In genomic region chr12:103851127-103851526, GRCh38 we compare ENCODE assay signal across 11 cellular contexts. TPM values are rescaled to one million over a fixed set of nuclear protein-coding genes. Genes with fewer than 3 reads are reported as not detected.
A peak's percentile ranks its signal among the peaks of the same experiment; 100 is the strongest.
DNase-seq lines count a peak whose midpoint lies in the region; TF ChIP-seq lines count a peak whose summit lies in the region.
"Had no signal": no experiment of that assay in that cellular context is flagged by ENCODE, and none has a peak within 500 bp of the region (broad histone marks: within the 10 kb centered on the region; RNA-seq: fewer than 3 reads in every experiment).

No MANE protein-coding gene starts in this region.

- peaks cover 54% of the 10 kb centered on the region for H3K4me1 Mint-ChIP-seq in chondrocyte (ENCODE audit: low read depth)
- peaks cover 33% of the 10 kb centered on the region for H3K4me1 Mint-ChIP-seq in neural crest cell
- H3K4me1 Mint-ChIP-seq: activated naive CD4-positive, alpha-beta T cell treated with anti-CD3 and anti-CD28 coated beads, Interleukin-2, amount 50 U/mL, for 24 hours had no signal

- H2AK5ac ChIP-seq in neuronal stem cell (ENCODE audit: low read depth, low read length): no peak overlapping the region

- H3K18ac ChIP-seq in neuronal stem cell (ENCODE audit: low read length): no peak overlapping the region

- H3K27me3 ChIP-seq in SJSA1 (replicated peaks) (no peaks in the 10 kb centered on the region), neuronal stem cell (ENCODE audit: control insufficient read depth in 3 of 3, insufficient read depth in 3 of 3, low read depth in 1 of 3, low read length in 3 of 3) (no peaks in the 10 kb centered on the region)
- H3K27me3 ChIP-seq: upper lobe of left lung had no signal

- H3K27me3 Mint-ChIP-seq in chondrocyte (ENCODE audit: low read depth) (no peaks in the 10 kb centered on the region), neural crest cell (ENCODE audit: low read depth) (no peaks in the 10 kb centered on the region)
- H3K27me3 Mint-ChIP-seq: activated naive CD4-positive, alpha-beta T cell treated with anti-CD3 and anti-CD28 coated beads, Interleukin-2, amount 50 U/mL, for 24 hours had no signal

- no peak overlapping the region for H3K4me2 ChIP-seq in neuronal stem cell (ENCODE audit: insufficient read depth, low read length, poor library complexity, severe bottlenecking)

- H4K91ac ChIP-seq in neuronal stem cell (ENCODE audit: low read depth, low read length, poor library complexity): no peak overlapping the region

- H3K9me3 ChIP-seq in SJSA1 (replicated peaks) (no peaks in the 10 kb centered on the region), neuronal stem cell (replicated peaks in 1 of 2; ENCODE audit: control insufficient read depth in 2 of 2, insufficient read depth in 1 of 2, low read depth in 1 of 2, low read length in 2 of 2) (no peaks in the 10 kb centered on the region)
- H3K9me3 ChIP-seq: upper lobe of left lung had no signal

- H3K9me3 Mint-ChIP-seq in chondrocyte (ENCODE audit: low read depth): no peaks in the 10 kb centered on the region
- H3K9me3 Mint-ChIP-seq in neural crest cell: no peaks in the 10 kb centered on the region
- H3K9me3 Mint-ChIP-seq: activated naive CD4-positive, alpha-beta T cell treated with anti-CD3 and anti-CD28 coated beads, Interleukin-2, amount 50 U/mL, for 24 hours had no signal

- H3K4me1 ChIP-seq in SJSA1 (replicated peaks): peaks cover 44% of the 10 kb centered on the region
- H3K4me1 ChIP-seq in neuronal stem cell (ENCODE audit: control insufficient read depth in 2 of 2, insufficient read depth in 1 of 2, low read depth in 1 of 2, low read length in 2 of 2): peaks cover 8 to 10% of the 10 kb centered on the region in 2 donors
- H3K4me1 ChIP-seq: upper lobe of left lung had no signal

- TF ChIP-seq CTCF in chondrocyte (IDR thresholded peaks at IDR 0.05) (no peak), neural crest cell (conservative IDR thresholded peaks at IDR 0.05) (no peak)

- H3K23ac ChIP-seq in neuronal stem cell (ENCODE audit: low read depth, low read length, poor library complexity): no peak overlapping the region

- no CpG with 5 or more reads among the region's 1 CpG for WGBS in neuronal stem cell (ENCODE audit: extremely low coverage in 2 of 2, insufficient read length in 2 of 2, insufficient replicate concordance in 1 of 2), 2 donors

- H2BK120ac ChIP-seq in neuronal stem cell (ENCODE audit: low read depth, low read length): no peak overlapping the region

- no peaks in the 10 kb centered on the region for H3K79me1 ChIP-seq in neuronal stem cell (ENCODE audit: low read depth, low read length)

- H4K8ac ChIP-seq in neuronal stem cell (ENCODE audit: low read depth, low read length): no peak overlapping the region

- peak overlapping the region; percentile 57 for H3K27ac ChIP-seq in SJSA1
- H3K27ac ChIP-seq in neuronal stem cell (replicated peaks; ENCODE audit: low read length): no peak overlapping the region
- H3K27ac ChIP-seq: upper lobe of left lung had no signal

- H2BK12ac ChIP-seq in neuronal stem cell (ENCODE audit: low read length): no peak overlapping the region

- H3K36me3 ChIP-seq in SJSA1 (no peaks in the 10 kb centered on the region), neuronal stem cell (replicated peaks in 1 of 2; ENCODE audit: control insufficient read depth in 2 of 2, insufficient read depth in 2 of 2, low read length in 2 of 2) (no peaks in the 10 kb centered on the region)
- H3K36me3 ChIP-seq: upper lobe of left lung had no signal

- H2AFZ ChIP-seq in neuronal stem cell (ENCODE audit: low read length): no peak overlapping the region

- no peak overlapping the region for H2BK5ac ChIP-seq in neuronal stem cell (ENCODE audit: low read length)

- H3K27ac Mint-ChIP-seq in chondrocyte (ENCODE audit: unreplicated experiment): peak overlapping the region; percentile 79
- peak overlapping the region; percentile 90 for H3K27ac Mint-ChIP-seq in neural crest cell (ENCODE audit: unreplicated experiment)
- H3K27ac Mint-ChIP-seq: activated naive CD4-positive, alpha-beta T cell treated with anti-CD3 and anti-CD28 coated beads, Interleukin-2, amount 50 U/mL, for 24 hours had no signal

- DNase-seq in Daoy (ENCODE audit: low read depth) (peak; percentile 25), SJSA1 (ENCODE audit: low read depth in 1 of 2, low spot score in 2 of 2) (peak in 1 of 2 experiments; percentile 67), chondrocyte (ENCODE audit: low spot score) (no peak), neural crest cell (ENCODE audit: low read depth, low spot score) (no peak), superior temporal gyrus (ENCODE audit: extremely low spot score) (no peak), neuronal stem cell (ENCODE audit: low spot score) (no peak), SHP77 (lab: John Stamatoyannopoulos, UW) (no peak), cortex of kidney (lab: John Stamatoyannopoulos, UW) (no peak)
- DNase-seq: DND-41, upper lobe of left lung had no signal

- H2BK15ac ChIP-seq in neuronal stem cell (ENCODE audit: low read length): no peak overlapping the region

- no peak overlapping the region for H3K4me3 ChIP-seq in SJSA1
- H3K4me3 ChIP-seq in neuronal stem cell (ENCODE audit: low read length in 2 of 2): no peak overlapping the region
- H3K4me3 ChIP-seq: upper lobe of left lung had no signal

- H3K36me3 Mint-ChIP-seq in chondrocyte (ENCODE audit: low read depth) (no peaks in the 10 kb centered on the region), neural crest cell (ENCODE audit: low read depth) (no peaks in the 10 kb centered on the region)
- H3K36me3 Mint-ChIP-seq: activated naive CD4-positive, alpha-beta T cell treated with anti-CD3 and anti-CD28 coated beads, Interleukin-2, amount 50 U/mL, for 24 hours had no signal

- no peak overlapping the region for H3K4me3 Mint-ChIP-seq in chondrocyte (ENCODE audit: unreplicated experiment)
- no peak overlapping the region for H3K4me3 Mint-ChIP-seq in neural crest cell
- H3K4me3 Mint-ChIP-seq: activated naive CD4-positive, alpha-beta T cell treated with anti-CD3 and anti-CD28 coated beads, Interleukin-2, amount 50 U/mL, for 24 hours had no signal

- no peak overlapping the region for H3K9ac ChIP-seq in neuronal stem cell (ENCODE audit: low read depth, low read length, poor library complexity)

- no peak overlapping the region for H3K14ac ChIP-seq in neuronal stem cell (ENCODE audit: low read length)

- no peak overlapping the region for H3K4ac ChIP-seq in neuronal stem cell (ENCODE audit: low read length)

RNA-seq across cellular contexts. Expression of gene NT5DC3, which starts 10.1 kb away (rescaled TPM):
- 5.7 and 14.5 TPM in 2 replicates for total RNA-seq in Daoy (2014; rRNA removed; shearing (Covaris generic))
- total RNA-seq in SJSA1 (2014; rRNA removed; shearing (Covaris generic)): 7.0 and 15.4 TPM in 2 replicates
- 24.0 to 26.2 TPM (median 25.3 TPM) in 3 replicates for total RNA-seq in chondrocyte
- 14.4 and 15.4 TPM in 2 replicates for total RNA-seq in neural crest cell
- 2.2 TPM for polyA plus RNA-seq in neuronal stem cell (2013, experiment 1 of 2)
- polyA plus RNA-seq in neuronal stem cell (2013, experiment 2 of 2): 2.2 TPM
